24 cellular contexts compared by ENCODE assay signal in the genomic region with DNA sequence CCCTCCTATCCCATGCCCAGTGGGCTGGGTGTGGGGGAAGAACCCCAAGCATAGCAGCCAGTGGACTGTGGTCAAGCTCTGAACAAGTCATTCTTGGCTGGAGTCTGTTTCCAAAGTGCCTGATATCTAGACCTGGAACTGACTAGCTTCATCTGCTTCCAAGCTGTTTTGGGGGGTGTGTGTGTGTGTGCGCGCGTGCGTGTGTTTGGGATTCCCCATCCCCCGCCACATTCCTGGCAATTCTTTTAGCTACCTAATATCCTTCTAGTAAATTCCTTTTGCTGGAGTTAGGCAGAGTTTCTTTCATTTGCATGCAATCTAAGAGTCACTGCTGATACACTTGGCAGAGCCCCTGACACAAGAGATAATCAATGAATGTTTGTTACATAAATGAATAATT. TPM values are rescaled to one million over a fixed set of nuclear protein-coding genes. Genes with fewer than 3 reads are reported as not detected.
"Had no signal": no experiment of that assay in that cellular context is flagged by ENCODE, and none has a peak within 500 bp of the region (broad histone marks: within the 10 kb centered on the region; RNA-seq: fewer than 3 reads in every experiment).

No MANE protein-coding gene starts in this region.

- H3K36me3 ChIP-seq: left lung, ovary, sigmoid colon, spleen, thoracic aorta, tibial nerve, upper lobe of left lung had no signal

- H3K27ac ChIP-seq: dorsolateral prefrontal cortex, left lung, ovary, psoas muscle, sigmoid colon, skin epidermis, spleen, thoracic aorta, tibial nerve, upper lobe of left lung had no signal

- H3K27me3 ChIP-seq: dorsolateral prefrontal cortex, ovary, sigmoid colon, tibial nerve, upper lobe of left lung had no signal

- FAIRE-seq: colon, frontal cortex, kidney, urothelium cell line had no signal

- H3K4me1 ChIP-seq: left lung, psoas muscle, sigmoid colon, spleen, tibial nerve, upper lobe of left lung had no signal

- H3K9me3 ChIP-seq: left lung, ovary, psoas muscle, sigmoid colon, spleen, thoracic aorta, tibial nerve, upper lobe of left lung had no signal

- H3K4me3 ChIP-seq: dorsolateral prefrontal cortex, left lung, ovary, psoas muscle, sigmoid colon, skin epidermis, spleen, thoracic aorta, tibial nerve, upper lobe of left lung had no signal

- DNase-seq: dorsolateral prefrontal cortex; effector CD4-positive, alpha-beta T cell; head of caudate nucleus; kidney; left lung; mesenchymal stem cell; midbrain; naive thymus-derived CD8-positive, alpha-beta T cell; nephron progenitor cell; occipital lobe; ovary; posterior cingulate gyrus; psoas muscle; right cardiac atrium; sigmoid colon; spleen; stimulated activated naive B cell treated with anti-CD40 and anti-IgM and Interleukin-4, amounts not matched to agents 10 μg/mL and 1 μg/mL and 100 μg/mL, for 72 hours; upper lobe of left lung had no signal

RNA-seq across cellular contexts. Expression of a gene that starts 7.8 kb away (rescaled TPM):
- polyA plus RNA-seq: naive thymus-derived CD8-positive, alpha-beta T cell; spleen had no signal
